8 cellular contexts compared by ENCODE assay signal in the genomic region with DNA sequence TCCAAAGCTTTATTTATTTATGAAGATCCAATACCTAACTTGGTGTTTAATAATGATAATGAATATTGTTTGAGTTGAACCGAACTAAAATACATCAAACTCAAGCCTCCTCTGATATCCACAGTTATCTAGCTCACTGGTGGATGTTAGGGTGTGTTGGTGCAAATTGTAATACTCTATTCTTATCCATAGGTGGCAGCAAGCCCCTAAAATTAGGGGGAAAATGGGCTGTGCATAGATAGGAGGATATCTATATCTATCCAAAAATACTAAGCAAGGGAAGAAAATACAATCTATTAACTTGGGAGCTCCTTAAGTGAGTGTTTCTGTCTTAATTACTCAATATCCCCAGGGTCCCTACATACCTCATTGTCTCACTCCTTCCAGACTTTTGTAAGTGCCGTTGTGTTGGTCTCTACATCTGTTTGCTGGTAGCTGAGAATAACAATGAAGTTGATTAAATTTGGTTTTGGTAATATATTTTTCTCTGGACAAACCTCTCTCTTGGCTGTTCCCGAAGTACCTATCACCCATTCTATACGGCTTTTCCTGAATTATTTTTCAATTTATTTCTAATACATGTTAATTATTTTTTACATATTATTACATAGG.
DNase-seq lines count a peak whose midpoint lies in the region; ATAC-seq and TF ChIP-seq lines count a peak whose summit lies in the region.

No MANE protein-coding gene starts in this region.

- DNase-seq in Ammon's horn (ENCODE audit: low spot score), result peak; percentile 12
- DNase-seq in NCI-H1048 (lab: John Stamatoyannopoulos, UW), result peak; percentile 13
- DNase-seq in SKM-1 treated with dmso at 0.1 percent for 144 hours (lab: John Stamatoyannopoulos, UW; ENCODE audit: unreplicated experiment), result peak; percentile 42
- DNase-seq in fibroblast of the conjunctiva (ENCODE audit: low read depth), result peak; percentile 18
- DNase-seq in retinal pigment epithelial cell (ENCODE audit: low read depth), result no peak
- DNase-seq in activated naive CD4-positive, alpha-beta T cell (lab: John Stamatoyannopoulos, UW), result no peak

- peak; percentile 77 for TF ChIP-seq CTCF in retinal pigment epithelial cell (conservative IDR thresholded peaks at IDR 0.05; ENCODE audit: low read depth, low read length)

- no peak overlapping the region for H3K4me3 ChIP-seq in retinal pigment epithelial cell (ENCODE audit: low read length)

- peak; percentile 99 for ATAC-seq in GM18511 (IDR thresholded peaks at IDR 0.05; ENCODE audit: unreplicated experiment)
- peak; percentile 98 for ATAC-seq in HG02798 (IDR thresholded peaks at IDR 0.05; ENCODE audit: poor library complexity, unreplicated experiment)

Comparison
In these comparisons a context has a peak if more than half of its experiments do, and no peak if none do; other contexts are left out.
1. DNase-seq: peak in Ammon's horn (single experiment), NCI-H1048 (single experiment), SKM-1 treated with dmso at 0.1 percent for 144 hours (single experiment) and fibroblast of the conjunctiva (single experiment); none in retinal pigment epithelial cell (single experiment) and activated naive CD4-positive, alpha-beta T cell (0 of 4).